Comparison of ENCODE assay signal across 25 cellular contexts in genomic region chr11:74992852-74993251, GRCh38. TPM values are rescaled to one million over a fixed set of nuclear protein-coding genes. Genes with fewer than 3 reads are reported as not detected.
DNase-seq lines count a peak whose midpoint lies in the region; ATAC-seq and TF ChIP-seq lines count a peak whose summit lies in the region.
"Had no signal": no experiment of that assay in that cellular context is flagged by ENCODE, and none has a peak within 500 bp of the region (broad histone marks: within the 10 kb centered on the region; RNA-seq: fewer than 3 reads in every experiment).

No MANE protein-coding gene starts in this region.

- H3K27ac ChIP-seq in suprapubic skin, result no peak overlapping the region
- H3K27ac ChIP-seq: foreskin keratinocyte, hepatocyte, right atrium auricular region, spleen had no signal

- H3K4me3 ChIP-seq in GM06990 (replicated peaks; ENCODE audit: low read depth, low read length), result no peak overlapping the region; the same call in 1 of the 2 replicates
- no peak overlapping the region for H3K4me3 ChIP-seq in suprapubic skin
- H3K4me3 ChIP-seq: hepatocyte, right atrium auricular region, spleen had no signal

- ATAC-seq in GM18858 (IDR thresholded peaks at IDR 0.05; ENCODE audit: unreplicated experiment), result peak; percentile 35
- peak; percentile 39 for ATAC-seq in GM21529 (IDR thresholded peaks at IDR 0.05; ENCODE audit: unreplicated experiment)
- peak; percentile 55 for ATAC-seq in HG03442 (IDR thresholded peaks at IDR 0.05; ENCODE audit: unreplicated experiment)
- no peak for ATAC-seq in HG02981 (IDR thresholded peaks at IDR 0.05; ENCODE audit: unreplicated experiment)
- ATAC-seq in HG03097 (IDR thresholded peaks at IDR 0.05; ENCODE audit: low FRiP score, unreplicated experiment), result no peak
- ATAC-seq: foreskin keratinocyte; left lobe of liver; naive thymus-derived CD8-positive, alpha-beta T cell; WTC11 had no signal

- no peak for TF ChIP-seq EP300 in suprapubic skin (IDR thresholded peaks at IDR 0.05)

- H3K36me3 ChIP-seq in GM06990 (ENCODE audit: control insufficient read depth, insufficient read depth, low read length) (peaks cover 14% of the 10 kb centered on the region), suprapubic skin (peaks cover 22% of the 10 kb centered on the region)

- TF ChIP-seq POLR2A in suprapubic skin (IDR thresholded peaks at IDR 0.05), result no peak

- DNase-seq in GM06990 (ENCODE audit: extremely low read depth, insufficient read length), result peak; percentile 37
- DNase-seq in stimulated activated CD4-positive, alpha-beta T cell treated with anti-CD3 and anti-CD28 coated beads, Interleukin-12 subunit alpha, Interleukin-12 subunit beta, amount 100 ng/mL, for 4 hours, result no peak
- no peak for DNase-seq in suprapubic skin (ENCODE audit: low spot score in 2 of 2)
- DNase-seq: activated CD4-positive, alpha-beta T cell treated with anti-CD3 and anti-CD28 coated beads, Interleukin-2, amount 50 U/mL, for 4 hours; activated CD8-positive, alpha-beta memory T cell treated with anti-CD3 and anti-CD28 coated beads, Interleukin-2, amount 50 U/mL, for 48 hours; activated naive CD8-positive, alpha-beta T cell treated with anti-CD3 and anti-CD28 coated beads for 36 hours; erythroblast; foreskin keratinocyte; GF-D8; immature natural killer cell; naive thymus-derived CD8-positive, alpha-beta T cell; NCI-H1694; NCI-H2171; NCI-H526; SK-N-SH; spleen had no signal

- H3K4me1 ChIP-seq in suprapubic skin, result peaks cover 8% of the 10 kb centered on the region
- H3K4me1 ChIP-seq: foreskin keratinocyte had no signal

- no peaks in the 10 kb centered on the region for H3K27me3 ChIP-seq in GM06990 (replicated peaks; ENCODE audit: control insufficient read depth, insufficient read depth, low read length)
- no peaks in the 10 kb centered on the region for H3K27me3 ChIP-seq in suprapubic skin
- H3K27me3 ChIP-seq: foreskin keratinocyte, hepatocyte, right atrium auricular region, spleen had no signal

- TF ChIP-seq CTCF in GM06990 (IDR thresholded peaks at IDR 0.05; ENCODE audit: insufficient read depth, low read length, poor library complexity, severe bottlenecking) (no peak), suprapubic skin (IDR thresholded peaks at IDR 0.05) (no peak)

- 97% methylated on average over 5 of the region's 5 CpGs for WGBS in suprapubic skin

- H3K9me3 ChIP-seq in suprapubic skin, result no peaks in the 10 kb centered on the region
- H3K9me3 ChIP-seq: right atrium auricular region, SK-N-SH, spleen had no signal

RNA-seq across cellular contexts. Expression of gene NEU3, which starts 4.1 kb away (rescaled TPM):
- 10 to 100 TPM in 3 of 4 donors, 1 to 10 TPM in 1; 8.0 to 19.4 (median 12.6) TPM for total RNA-seq in suprapubic skin

RNA-seq across cellular contexts. Expression of gene SPCS2, which starts 43.8 kb away (rescaled TPM):
- total RNA-seq in suprapubic skin, result 10 to 100 TPM; 16.3 to 34.5 (median 20.1) TPM

RNA-seq across cellular contexts. Expression of gene XRRA1, which starts 44.0 kb away (rescaled TPM):
- 10 to 100 TPM; 10.5 to 17.4 (median 13.7) TPM for total RNA-seq in suprapubic skin

Comparison
In these comparisons a context has a peak if more than half of its experiments do, and no peak if none do; other contexts are left out.
1. ATAC-seq: peak in GM18858 (single experiment), GM21529 (single experiment) and HG03442 (single experiment); none in HG02981 (single experiment) and HG03097 (single experiment).